Comparison of ENCODE assay signal across 23 cellular contexts in genomic region chr18:45856526-45856925, GRCh38. TPM values are rescaled to one million over a fixed set of nuclear protein-coding genes. Genes with fewer than 3 reads are reported as not detected.
DNase-seq lines count a peak whose midpoint lies in the region; ATAC-seq and TF ChIP-seq lines count a peak whose summit lies in the region.
"Had no signal": no experiment of that assay in that cellular context is flagged by ENCODE, and none has a peak within 500 bp of the region (broad histone marks: within the 10 kb centered on the region; RNA-seq: fewer than 3 reads in every experiment).

No MANE protein-coding gene starts in this region.

- CTCF ChIA-PET in AG04450 (lab: Charles Lee): interaction anchor here (0.6 to 1.1 kb wide), 4 partner anchors 17 to 134 kb away, joined by 3 to 4 read pairs (median 3); no protein-coding TSS in a partner anchor

- H3K9me3 ChIP-seq in AG04450 (ENCODE audit: control insufficient read depth, insufficient read depth, low read length): no peaks in the 10 kb centered on the region
- H3K9me3 ChIP-seq: sigmoid colon, upper lobe of right lung had no signal

- H3K4me3 ChIP-seq in AG04450 (ENCODE audit: low read depth, low read length): no peak overlapping the region
- no peak overlapping the region for H3K4me3 ChIP-seq in epithelial cell of esophagus (ENCODE audit: low read length)
- H3K4me3 ChIP-seq: GM23338, sigmoid colon, upper lobe of right lung had no signal

- no peak for ATAC-seq in memory B cell (ENCODE audit: low read depth)
- no peak for ATAC-seq in HG02840 (IDR thresholded peaks at IDR 0.05; ENCODE audit: low FRiP score, unreplicated experiment)
- ATAC-seq: GM23338, upper lobe of right lung had no signal

- H3K4me1 Mint-ChIP-seq in memory B cell: no peaks in the 10 kb centered on the region
- no peaks in the 10 kb centered on the region for H3K4me1 Mint-ChIP-seq in activated CD4-positive, alpha-beta T cell treated with anti-CD3 and anti-CD28 coated beads, Interleukin-2, amount 10 ng/mL, durations not matched to agents 24 days and 14 days
- H3K4me1 Mint-ChIP-seq: activated CD4-positive, alpha-beta T cell treated with anti-CD3 and anti-CD28 coated beads, Interleukin-2, amount 10 ng/mL, durations not matched to agents 7 days and 5 days; CD4-positive, alpha-beta memory T cell; naive B cell had no signal

- H3K36me3 Mint-ChIP-seq in memory B cell: peaks cover 49% of the 10 kb centered on the region
- H3K36me3 Mint-ChIP-seq in activated CD4-positive, alpha-beta T cell treated with anti-CD3 and anti-CD28 coated beads, Interleukin-2, amount 10 ng/mL, durations not matched to agents 24 days and 14 days (ENCODE audit: low read depth): peaks cover 72% of the 10 kb centered on the region

- H3K9me3 Mint-ChIP-seq in memory B cell: no peaks in the 10 kb centered on the region
- no peaks in the 10 kb centered on the region for H3K9me3 Mint-ChIP-seq in activated CD4-positive, alpha-beta T cell treated with anti-CD3 and anti-CD28 coated beads, Interleukin-2, amount 10 ng/mL, durations not matched to agents 24 days and 14 days
- H3K9me3 Mint-ChIP-seq: activated CD4-positive, alpha-beta T cell treated with anti-CD3 and anti-CD28 coated beads, Interleukin-2, amount 10 ng/mL, durations not matched to agents 7 days and 5 days; CD4-positive, alpha-beta memory T cell; GM23338; naive B cell had no signal

- intact Hi-C loops in activated CD4-positive, alpha-beta T cell treated with anti-CD3 and anti-CD28 coated beads, Interleukin-2, amount 10 ng/mL, durations not matched to agents 24 days and 14 days (cut with micrococcal nuclease): no loop called here

- POLR2A ChIA-PET in AG04450 (lab: Yijun Ruan, JAX): no interaction called here

- no peak overlapping the region for H3K4me3 Mint-ChIP-seq in memory B cell
- no peak overlapping the region for H3K4me3 Mint-ChIP-seq in activated CD4-positive, alpha-beta T cell treated with anti-CD3 and anti-CD28 coated beads, Interleukin-2, amount 10 ng/mL, durations not matched to agents 24 days and 14 days
- H3K4me3 Mint-ChIP-seq: activated CD4-positive, alpha-beta T cell treated with anti-CD3 and anti-CD28 coated beads, Interleukin-2, amount 10 ng/mL, durations not matched to agents 7 days and 5 days; CD4-positive, alpha-beta memory T cell; GM23338; naive B cell had no signal

- peak overlapping the region; percentile 10 for H3K27ac Mint-ChIP-seq in memory B cell
- no peak overlapping the region for H3K27ac Mint-ChIP-seq in activated CD4-positive, alpha-beta T cell treated with anti-CD3 and anti-CD28 coated beads, Interleukin-2, amount 10 ng/mL, durations not matched to agents 24 days and 14 days
- H3K27ac Mint-ChIP-seq: activated CD4-positive, alpha-beta T cell treated with anti-CD3 and anti-CD28 coated beads, Interleukin-2, amount 10 ng/mL, durations not matched to agents 7 days and 5 days; CD4-positive, alpha-beta memory T cell; GM23338; naive B cell had no signal

- H3K27ac ChIP-seq in AG04450 (ENCODE audit: low read depth, low read length): no peak overlapping the region
- no peak overlapping the region for H3K27ac ChIP-seq in caudate nucleus (ENCODE audit: low read depth, low read length)
- H3K27ac ChIP-seq: sigmoid colon, upper lobe of right lung had no signal

- DNase-seq in AG04450 (ENCODE audit: low read depth, low spot score) (peak; percentile 36), LHCN-M2 (ENCODE audit: low read depth) (peak; percentile 38), epithelial cell of esophagus (ENCODE audit: low read depth) (peak; percentile 30), memory B cell (ENCODE audit: low spot score in 2 of 2) (no peak), caudate nucleus (lab: John Stamatoyannopoulos, UW) (no peak), T-helper 1 cell (no peak)
- no peak for DNase-seq in activated CD4-positive, alpha-beta T cell treated with anti-CD3 and anti-CD28 coated beads, Interleukin-2, amount 10 ng/mL, durations not matched to agents 24 days and 14 days
- DNase-seq: activated CD4-positive, alpha-beta T cell treated with anti-CD3 and anti-CD28 coated beads, Interleukin-2, amount 10 ng/mL, durations not matched to agents 7 days and 5 days; activated effector memory CD4-positive, alpha-beta T cell treated with Interleukin-2 at 50 U/mL for 16 hours; CD4-positive, alpha-beta memory T cell; effector memory CD4-positive, alpha-beta T cell; foreskin melanocyte; hypothalamus; kidney; naive B cell; NCI-H1417; NCI-H524 treated with DMSO at 0.1 percent for 48 hours; sigmoid colon; stimulated activated CD4-positive, alpha-beta T cell treated with anti-CD3 and anti-CD28 coated beads, Interleukin-2, amount 100 ng/mL, for 24 hours; stimulated activated naive CD4-positive, alpha-beta T cell treated with Interleukin-2 at 50 U/mL for 16 hours; upper lobe of right lung had no signal

- H3K27me3 ChIP-seq in AG04450 (ENCODE audit: control insufficient read depth, insufficient read depth, low read length): no peaks in the 10 kb centered on the region
- H3K27me3 ChIP-seq: sigmoid colon, upper lobe of right lung had no signal

- no peaks in the 10 kb centered on the region for H3K27me3 Mint-ChIP-seq in memory B cell
- H3K27me3 Mint-ChIP-seq in activated CD4-positive, alpha-beta T cell treated with anti-CD3 and anti-CD28 coated beads, Interleukin-2, amount 10 ng/mL, durations not matched to agents 24 days and 14 days: no peaks in the 10 kb centered on the region
- H3K27me3 Mint-ChIP-seq: activated CD4-positive, alpha-beta T cell treated with anti-CD3 and anti-CD28 coated beads, Interleukin-2, amount 10 ng/mL, durations not matched to agents 7 days and 5 days; CD4-positive, alpha-beta memory T cell; naive B cell had no signal

- TF ChIP-seq CTCF in AG04450 (IDR thresholded peaks at IDR 0.05; ENCODE audit: low read depth, low read length) (no peak), epithelial cell of esophagus (IDR thresholded peaks at IDR 0.05; ENCODE audit: insufficient read depth, low read depth, low read length, missing control alignments) (no peak)

RNA-seq across cellular contexts. Expression of gene SIGLEC15, which starts 31.1 kb away (rescaled TPM):
- 1.5 and 1.6 TPM in 2 replicates for polyA plus RNA-seq in AG04450 (2011; rRNA removed)
- 0.56 and 1.6 TPM in 2 replicates for polyA minus RNA-seq in AG04450 (2011; rRNA and poly(A)+ RNA removed)
- total RNA-seq in LHCN-M2 (2014; rRNA removed): 2.9 and 5.0 TPM in 2 replicates
- 0.61 TPM for polyA plus RNA-seq in LHCN-M2 (2012)
- not detected in 2 replicates for total RNA-seq in activated CD4-positive, alpha-beta T cell treated with anti-CD3 and anti-CD28 coated beads, Interleukin-2, amount 10 ng/mL, durations not matched to agents 24 days and 14 days
- total RNA-seq: activated CD4-positive, alpha-beta T cell treated with anti-CD3 and anti-CD28 coated beads, Interleukin-2, amount 10 ng/mL, durations not matched to agents 7 days and 5 days; CD4-positive, alpha-beta memory T cell; GM23338 had no signal
- polyA plus RNA-seq: CD4-positive, alpha-beta memory T cell had no signal

Comparison
In these comparisons a context has a peak if more than half of its experiments do, and no peak if none do; other contexts are left out.
1. DNase-seq: peak in AG04450 (single experiment), LHCN-M2 (single experiment) and epithelial cell of esophagus (single experiment); none in memory B cell (0 of 2), caudate nucleus (0 of 61), activated CD4-positive, alpha-beta T cell treated with anti-CD3 and anti-CD28 coated beads, Interleukin-2, amount 10 ng/mL, durations not matched to agents 24 days and 14 days (single experiment) and T-helper 1 cell (0 of 5).